Comparison of ENCODE assay signal across 2 cellular contexts in the genomic region with DNA sequence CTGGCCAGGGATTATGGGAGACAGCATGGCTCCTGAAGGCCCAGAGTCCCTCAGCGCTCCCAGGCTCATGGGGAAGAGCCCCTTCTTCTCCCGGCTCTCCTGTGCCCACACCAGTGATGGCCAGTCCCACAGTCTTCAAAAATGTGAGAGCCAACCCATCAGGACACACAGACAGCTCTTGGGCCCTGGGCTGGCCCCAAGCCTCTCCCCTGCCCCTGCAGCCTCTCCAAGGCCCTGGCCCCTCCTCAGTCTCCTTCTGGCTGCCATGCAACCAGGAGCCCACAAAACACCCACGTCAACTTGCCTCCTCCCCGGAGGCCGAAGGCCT.
TF ChIP-seq lines count a peak whose summit lies in the region.

No MANE protein-coding gene starts in this region.

TF ChIP-seq in SK-N-SH, 30 proteins besides CTCF, POLR2A, EP300 and RAD21 (continued from another document):
- TF ChIP-seq, protein P1, sequence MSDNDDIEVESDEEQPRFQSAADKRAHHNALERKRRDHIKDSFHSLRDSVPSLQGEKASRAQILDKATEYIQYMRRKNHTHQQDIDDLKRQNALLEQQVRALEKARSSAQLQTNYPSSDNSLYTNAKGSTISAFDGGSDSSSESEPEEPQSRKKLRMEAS (IDR thresholded peaks at IDR 0.05; ENCODE audit: low read depth): no peak
- TF ChIP-seq, protein P2, sequence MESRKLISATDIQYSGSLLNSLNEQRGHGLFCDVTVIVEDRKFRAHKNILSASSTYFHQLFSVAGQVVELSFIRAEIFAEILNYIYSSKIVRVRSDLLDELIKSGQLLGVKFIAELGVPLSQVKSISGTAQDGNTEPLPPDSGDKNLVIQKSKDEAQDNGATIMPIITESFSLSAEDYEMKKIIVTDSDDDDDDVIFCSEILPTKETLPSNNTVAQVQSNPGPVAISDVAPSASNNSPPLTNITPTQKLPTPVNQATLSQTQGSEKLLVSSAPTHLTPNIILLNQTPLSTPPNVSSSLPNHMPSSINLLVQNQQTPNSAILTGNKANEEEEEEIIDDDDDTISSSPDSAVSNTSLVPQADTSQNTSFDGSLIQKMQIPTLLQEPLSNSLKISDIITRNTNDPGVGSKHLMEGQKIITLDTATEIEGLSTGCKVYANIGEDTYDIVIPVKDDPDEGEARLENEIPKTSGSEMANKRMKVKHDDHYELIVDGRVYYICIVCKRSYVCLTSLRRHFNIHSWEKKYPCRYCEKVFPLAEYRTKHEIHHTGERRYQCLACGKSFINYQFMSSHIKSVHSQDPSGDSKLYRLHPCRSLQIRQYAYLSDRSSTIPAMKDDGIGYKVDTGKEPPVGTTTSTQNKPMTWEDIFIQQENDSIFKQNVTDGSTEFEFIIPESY (IDR thresholded peaks at IDR 0.05; ENCODE audit: borderline replicate concordance, low read depth): no peak
- TF ChIP-seq GABPA (IDR thresholded peaks at IDR 0.05; ENCODE audit: low read depth) (no peak), EZH2phosphoT487 (IDR thresholded peaks at IDR 0.05; ENCODE audit: borderline replicate concordance, low read depth) (no peak)

TF ChIP-seq in SK-N-SH treated with all-trans-retinoic acid at 6 μM for 48 hours, 23 proteins besides CTCF, POLR2A, EP300 and RAD21 (continued from another document):
- TF ChIP-seq, protein P3, sequence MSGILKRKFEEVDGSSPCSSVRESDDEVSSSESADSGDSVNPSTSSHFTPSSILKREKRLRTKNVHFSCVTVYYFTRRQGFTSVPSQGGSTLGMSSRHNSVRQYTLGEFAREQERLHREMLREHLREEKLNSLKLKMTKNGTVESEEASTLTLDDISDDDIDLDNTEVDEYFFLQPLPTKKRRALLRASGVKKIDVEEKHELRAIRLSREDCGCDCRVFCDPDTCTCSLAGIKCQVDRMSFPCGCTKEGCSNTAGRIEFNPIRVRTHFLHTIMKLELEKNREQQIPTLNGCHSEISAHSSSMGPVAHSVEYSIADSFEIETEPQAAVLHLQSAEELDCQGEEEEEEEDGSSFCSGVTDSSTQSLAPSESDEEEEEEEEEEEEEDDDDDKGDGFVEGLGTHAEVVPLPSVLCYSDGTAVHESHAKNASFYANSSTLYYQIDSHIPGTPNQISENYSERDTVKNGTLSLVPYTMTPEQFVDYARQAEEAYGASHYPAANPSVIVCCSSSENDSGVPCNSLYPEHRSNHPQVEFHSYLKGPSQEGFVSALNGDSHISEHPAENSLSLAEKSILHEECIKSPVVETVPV (CRISPR knock-in tag; IDR thresholded peaks at IDR 0.05): no peak
- TF ChIP-seq ZNF8 (CRISPR knock-in tag; IDR thresholded peaks at IDR 0.05): no peak
- TF ChIP-seq CSDC2 (CRISPR knock-in tag; IDR thresholded peaks at IDR 0.05): no peak
- no peak for TF ChIP-seq TCF4 (CRISPR knock-in tag; IDR thresholded peaks at IDR 0.05; ENCODE audit: borderline replicate concordance)
- TF ChIP-seq ZNF565 (CRISPR knock-in tag; conservative IDR thresholded peaks at IDR 0.05; ENCODE audit: low read depth): no peak
- no peak for TF ChIP-seq ZFP30 (CRISPR knock-in tag; IDR thresholded peaks at IDR 0.05)
